9 cellular contexts compared by ENCODE assay signal in the genomic region with DNA sequence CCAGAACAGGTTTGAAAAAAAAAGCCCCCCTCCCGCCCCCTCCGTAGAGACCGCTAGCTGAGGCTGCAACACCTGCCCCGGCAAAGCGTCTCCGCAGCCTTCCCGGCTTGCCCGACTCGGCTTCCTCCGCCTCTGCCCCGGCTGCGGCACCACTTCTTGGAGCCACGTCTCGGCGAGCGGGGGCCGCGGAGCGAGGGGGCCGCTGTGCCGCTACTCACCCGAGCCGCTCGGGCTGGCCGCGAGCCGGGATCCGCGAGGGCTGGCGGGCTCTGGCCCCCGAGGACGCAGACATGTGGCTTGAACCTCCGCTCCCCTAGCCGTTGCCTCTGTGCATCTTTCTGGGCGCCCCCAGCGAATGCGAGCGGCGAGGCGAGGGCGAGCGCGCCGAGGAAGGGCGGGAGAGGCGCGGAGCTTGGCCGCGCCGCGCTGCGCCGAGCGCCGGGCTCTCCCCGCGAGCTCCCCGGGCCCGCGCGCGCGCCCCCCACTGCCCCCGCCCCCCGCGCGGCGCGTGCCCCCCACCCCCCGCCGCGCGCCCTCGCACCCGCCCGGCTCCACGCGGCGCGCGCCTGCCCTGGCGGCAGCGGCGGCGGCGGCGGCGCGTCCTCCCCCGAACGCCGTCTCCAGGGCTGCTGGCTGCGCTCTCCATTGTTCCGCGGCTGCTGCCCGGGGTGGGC.
A peak's percentile ranks its signal among the peaks of the same experiment; 100 is the strongest.
DNase-seq lines count a peak whose midpoint lies in the region; ATAC-seq and TF ChIP-seq lines count a peak whose summit lies in the region.
"Had no signal": no experiment of that assay in that cellular context is flagged by ENCODE, and none has a peak within 500 bp of the region (broad histone marks: within the 10 kb centered on the region; RNA-seq: fewer than 3 reads in every experiment).

No MANE protein-coding gene starts in this region.

- no peak overlapping the region for H3K4me3 Mint-ChIP-seq in activated CD8-positive, alpha-beta memory T cell treated with anti-CD3 and anti-CD28 coated beads, Interleukin-2, amount 10 ng/mL, durations not matched to agents 7 days and 5 days
- H3K4me3 Mint-ChIP-seq in type B pancreatic cell, result peak overlapping the region; percentile 70

- CTCF ChIA-PET in activated CD8-positive, alpha-beta memory T cell treated with anti-CD3 and anti-CD28 coated beads, Interleukin-2, amount 10 ng/mL, durations not matched to agents 7 days and 5 days (lab: Charles Lee), result no interaction called here

- no peak overlapping the region for H3K27ac Mint-ChIP-seq in activated CD8-positive, alpha-beta memory T cell treated with anti-CD3 and anti-CD28 coated beads, Interleukin-2, amount 10 ng/mL, durations not matched to agents 7 days and 5 days
- H3K27ac Mint-ChIP-seq in type B pancreatic cell, result no peak overlapping the region
- H3K27ac Mint-ChIP-seq: CD14-positive monocyte had no signal

- peak overlapping the region; percentile 88 for H3K27ac ChIP-seq in angular gyrus (ENCODE audit: low read depth, low read length)

- peak; percentile 27 for ATAC-seq in activated CD8-positive, alpha-beta memory T cell treated with anti-CD3 and anti-CD28 coated beads, Interleukin-2, amount 10 ng/mL, durations not matched to agents 7 days and 5 days

- no peaks in the 10 kb centered on the region for H3K9me3 Mint-ChIP-seq in activated CD8-positive, alpha-beta memory T cell treated with anti-CD3 and anti-CD28 coated beads, Interleukin-2, amount 10 ng/mL, durations not matched to agents 7 days and 5 days (ENCODE audit: low read depth)
- no peaks in the 10 kb centered on the region for H3K9me3 Mint-ChIP-seq in type B pancreatic cell

- H3K4me1 Mint-ChIP-seq in activated CD8-positive, alpha-beta memory T cell treated with anti-CD3 and anti-CD28 coated beads, Interleukin-2, amount 10 ng/mL, durations not matched to agents 7 days and 5 days, result peaks cover 5% of the 10 kb centered on the region
- peaks cover 12% of the 10 kb centered on the region for H3K4me1 Mint-ChIP-seq in type B pancreatic cell (ENCODE audit: unreplicated experiment)
- H3K4me1 Mint-ChIP-seq: CD14-positive monocyte had no signal

- DNase-seq in activated CD8-positive, alpha-beta memory T cell treated with anti-CD3 and anti-CD28 coated beads, Interleukin-2, amount 10 ng/mL, durations not matched to agents 7 days and 5 days, result no peak
- no peak for DNase-seq in activated CD8-positive, alpha-beta memory T cell treated with anti-CD3 and anti-CD28 coated beads, Interleukin-2, amount 50 U/mL, for 48 hours
- DNase-seq in medulla oblongata (ENCODE audit: extremely low spot score) (peak; percentile 66), type B pancreatic cell (ENCODE audit: extremely low spot score, unreplicated experiment) (peak; percentile 71), A172 (ENCODE audit: low spot score) (no peak), KG1 (lab: John Stamatoyannopoulos, UW) (no peak), foreskin fibroblast (no peak)

- no peak for TF ChIP-seq CTCF in type B pancreatic cell (conservative IDR thresholded peaks at IDR 0.05)
- no peak for TF ChIP-seq CTCF in foreskin fibroblast (IDR thresholded peaks at IDR 0.05; ENCODE audit: low read depth, low read length)

- H3K4me3 ChIP-seq in foreskin fibroblast (ENCODE audit: low read depth in 1 of 2, low read length in 2 of 2), result no peak overlapping the region

- peaks cover 72% of the 10 kb centered on the region for H3K27me3 Mint-ChIP-seq in activated CD8-positive, alpha-beta memory T cell treated with anti-CD3 and anti-CD28 coated beads, Interleukin-2, amount 10 ng/mL, durations not matched to agents 7 days and 5 days
- peaks cover 89% of the 10 kb centered on the region for H3K27me3 Mint-ChIP-seq in type B pancreatic cell

- H3K36me3 Mint-ChIP-seq in activated CD8-positive, alpha-beta memory T cell treated with anti-CD3 and anti-CD28 coated beads, Interleukin-2, amount 10 ng/mL, durations not matched to agents 7 days and 5 days, result no peaks in the 10 kb centered on the region
- H3K36me3 Mint-ChIP-seq in type B pancreatic cell, result no peaks in the 10 kb centered on the region

Comparison
In these comparisons a context has a peak if more than half of its experiments do, and no peak if none do; other contexts are left out.
1. DNase-seq: peak in medulla oblongata (single experiment) and type B pancreatic cell (single experiment); none in activated CD8-positive, alpha-beta memory T cell treated with anti-CD3 and anti-CD28 coated beads, Interleukin-2, amount 10 ng/mL, durations not matched to agents 7 days and 5 days (single experiment), activated CD8-positive, alpha-beta memory T cell treated with anti-CD3 and anti-CD28 coated beads, Interleukin-2, amount 50 U/mL, for 48 hours (single experiment), A172 (single experiment), KG1 (single experiment) and foreskin fibroblast (0 of 2).